ENCODE assay signal across 9 cellular contexts in genomic region chr17:6374761-6375312, GRCh38.
A peak's percentile ranks its signal among the peaks of the same experiment; 100 is the strongest.
DNase-seq lines count a peak whose midpoint lies in the region; ATAC-seq, FAIRE-seq and TF ChIP-seq lines count a peak whose summit lies in the region.
"Had no signal": no experiment of that assay in that cellular context is flagged by ENCODE, and none has a peak within 500 bp of the region (broad histone marks: within the 10 kb centered on the region; RNA-seq: fewer than 3 reads in every experiment).

No MANE protein-coding gene starts in this region.

- H3K27me3 Mint-ChIP-seq in activated CD4-positive, alpha-beta memory T cell treated with anti-CD3 and anti-CD28 coated beads, Interleukin-2, amount 10 ng/mL, durations not matched to agents 7 days and 5 days = peaks cover 26% of the 10 kb centered on the region

- TF ChIP-seq CTCF in fibroblast of villous mesenchyme (IDR thresholded peaks at IDR 0.05; ENCODE audit: insufficient read depth, low read depth, low read length) = no peak

- POLR2A ChIA-PET in activated CD4-positive, alpha-beta memory T cell treated with anti-CD3 and anti-CD28 coated beads, Interleukin-2, amount 10 ng/mL, durations not matched to agents 7 days and 5 days (lab: Charles Lee) = no interaction called here

- H3K4me3 Mint-ChIP-seq in activated CD4-positive, alpha-beta memory T cell treated with anti-CD3 and anti-CD28 coated beads, Interleukin-2, amount 10 ng/mL, durations not matched to agents 7 days and 5 days = no peak overlapping the region

- peak; percentile 70 for FAIRE-seq in H54 (lab: Jason Lieb, UNC)

- peaks cover under 1% of the 10 kb centered on the region for H3K9me3 Mint-ChIP-seq in activated CD4-positive, alpha-beta memory T cell treated with anti-CD3 and anti-CD28 coated beads, Interleukin-2, amount 10 ng/mL, durations not matched to agents 7 days and 5 days

- DNase-seq in H54 (ENCODE audit: insufficient read length, low spot score) = peak; percentile 74
- DNase-seq in activated CD4-positive, alpha-beta memory T cell treated with anti-CD3 and anti-CD28 coated beads, Interleukin-2, amount 10 ng/mL, durations not matched to agents 7 days and 5 days = peak; percentile 17
- peak; percentile 7 for DNase-seq in fibroblast of villous mesenchyme (ENCODE audit: low read depth)
- peak; percentile 49 for DNase-seq in stimulated activated CD4-positive, alpha-beta T cell treated with anti-CD3 and anti-CD28 coated beads, Interleukin-2, amount 100 ng/mL, for 4 hours (ENCODE audit: low read depth)
- no peak for DNase-seq in NCI-H510A (lab: John Stamatoyannopoulos, UW)
- DNase-seq in SIG-M5 treated with dmso at 0.1 percent for 504 hours (lab: John Stamatoyannopoulos, UW; ENCODE audit: unreplicated experiment) = no peak
- DNase-seq: psoas muscle had no signal

- no peak overlapping the region for H3K27ac Mint-ChIP-seq in activated CD4-positive, alpha-beta memory T cell treated with anti-CD3 and anti-CD28 coated beads, Interleukin-2, amount 10 ng/mL, durations not matched to agents 7 days and 5 days

- CTCF ChIA-PET in activated CD4-positive, alpha-beta memory T cell treated with anti-CD3 and anti-CD28 coated beads, Interleukin-2, amount 10 ng/mL, durations not matched to agents 7 days and 5 days (lab: Charles Lee) = no interaction called here

- peaks cover 9% of the 10 kb centered on the region for H3K4me1 Mint-ChIP-seq in activated CD4-positive, alpha-beta memory T cell treated with anti-CD3 and anti-CD28 coated beads, Interleukin-2, amount 10 ng/mL, durations not matched to agents 7 days and 5 days

- H3K4me3 ChIP-seq in fibroblast of villous mesenchyme (ENCODE audit: low read depth, low read length) = no peak overlapping the region
- H3K4me3 ChIP-seq: psoas muscle had no signal

- TF ChIP-seq POLR2A in H54 (IDR thresholded peaks at IDR 0.05; ENCODE audit: low read depth, low read length) = no peak

- no peaks in the 10 kb centered on the region for H3K36me3 Mint-ChIP-seq in activated CD4-positive, alpha-beta memory T cell treated with anti-CD3 and anti-CD28 coated beads, Interleukin-2, amount 10 ng/mL, durations not matched to agents 7 days and 5 days (ENCODE audit: low read depth)

- no peak for ATAC-seq in GM19463 (IDR thresholded peaks at IDR 0.05; ENCODE audit: unreplicated experiment)
- ATAC-seq in GM18498 (IDR thresholded peaks at IDR 0.05; ENCODE audit: unreplicated experiment) = no peak

Comparison
In these comparisons a context has a peak if more than half of its experiments do, and no peak if none do; other contexts are left out.
1. DNase-seq: peak in H54 (single experiment), activated CD4-positive, alpha-beta memory T cell treated with anti-CD3 and anti-CD28 coated beads, Interleukin-2, amount 10 ng/mL, durations not matched to agents 7 days and 5 days (single experiment), fibroblast of villous mesenchyme (single experiment) and stimulated activated CD4-positive, alpha-beta T cell treated with anti-CD3 and anti-CD28 coated beads, Interleukin-2, amount 100 ng/mL, for 4 hours (single experiment); none in NCI-H510A (single experiment) and SIG-M5 treated with dmso at 0.1 percent for 504 hours (single experiment).